2 cellular contexts compared by ENCODE assay signal in genomic region chr7:50594734-50595537, GRCh38.
TF ChIP-seq lines count a peak whose summit lies in the region.

No MANE protein-coding gene starts in this region.

TF ChIP-seq in HepG2, 621 proteins besides CTCF, POLR2A, EP300 and RAD21 (continues in another document):
- TF ChIP-seq, protein P1, sequence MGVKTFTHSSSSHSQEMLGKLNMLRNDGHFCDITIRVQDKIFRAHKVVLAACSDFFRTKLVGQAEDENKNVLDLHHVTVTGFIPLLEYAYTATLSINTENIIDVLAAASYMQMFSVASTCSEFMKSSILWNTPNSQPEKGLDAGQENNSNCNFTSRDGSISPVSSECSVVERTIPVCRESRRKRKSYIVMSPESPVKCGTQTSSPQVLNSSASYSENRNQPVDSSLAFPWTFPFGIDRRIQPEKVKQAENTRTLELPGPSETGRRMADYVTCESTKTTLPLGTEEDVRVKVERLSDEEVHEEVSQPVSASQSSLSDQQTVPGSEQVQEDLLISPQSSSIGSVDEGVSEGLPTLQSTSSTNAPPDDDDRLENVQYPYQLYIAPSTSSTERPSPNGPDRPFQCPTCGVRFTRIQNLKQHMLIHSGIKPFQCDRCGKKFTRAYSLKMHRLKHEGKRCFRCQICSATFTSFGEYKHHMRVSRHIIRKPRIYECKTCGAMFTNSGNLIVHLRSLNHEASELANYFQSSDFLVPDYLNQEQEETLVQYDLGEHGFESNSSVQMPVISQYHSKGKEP (CRISPR knock-in tag; IDR thresholded peaks at IDR 0.05): no peak
- no peak for TF ChIP-seq ZSCAN30 (CRISPR knock-in tag; IDR thresholded peaks at IDR 0.05)
- TF ChIP-seq, protein P2, sequence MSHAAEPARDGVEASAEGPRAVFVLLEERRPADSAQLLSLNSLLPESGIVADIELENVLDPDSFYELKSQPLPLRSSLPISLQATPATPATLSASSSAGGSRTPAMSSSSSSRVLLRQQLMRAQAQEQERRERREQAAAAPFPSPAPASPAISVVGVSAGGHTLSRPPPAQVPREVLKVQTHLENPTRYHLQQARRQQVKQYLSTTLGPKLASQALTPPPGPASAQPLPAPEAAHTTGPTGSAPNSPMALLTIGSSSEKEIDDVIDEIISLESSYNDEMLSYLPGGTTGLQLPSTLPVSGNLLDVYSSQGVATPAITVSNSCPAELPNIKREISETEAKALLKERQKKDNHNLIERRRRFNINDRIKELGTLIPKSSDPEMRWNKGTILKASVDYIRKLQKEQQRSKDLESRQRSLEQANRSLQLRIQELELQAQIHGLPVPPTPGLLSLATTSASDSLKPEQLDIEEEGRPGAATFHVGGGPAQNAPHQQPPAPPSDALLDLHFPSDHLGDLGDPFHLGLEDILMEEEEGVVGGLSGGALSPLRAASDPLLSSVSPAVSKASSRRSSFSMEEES (CRISPR knock-in tag; IDR thresholded peaks at IDR 0.05): peak; percentile 48; the same call in 1 of the 2 replicates
- no peak for TF ChIP-seq CBX1 (IDR thresholded peaks at IDR 0.05; ENCODE audit: low read depth)
- TF ChIP-seq MED1 (CRISPR knock-in tag; IDR thresholded peaks at IDR 0.05): peak; percentile 72
- 0 out of 2 replicates have a peak, but pooled peaks have one; percentile 21 for TF ChIP-seq TFDP2 (CRISPR knock-in tag; IDR thresholded peaks at IDR 0.05)
- TF ChIP-seq, protein P3, sequence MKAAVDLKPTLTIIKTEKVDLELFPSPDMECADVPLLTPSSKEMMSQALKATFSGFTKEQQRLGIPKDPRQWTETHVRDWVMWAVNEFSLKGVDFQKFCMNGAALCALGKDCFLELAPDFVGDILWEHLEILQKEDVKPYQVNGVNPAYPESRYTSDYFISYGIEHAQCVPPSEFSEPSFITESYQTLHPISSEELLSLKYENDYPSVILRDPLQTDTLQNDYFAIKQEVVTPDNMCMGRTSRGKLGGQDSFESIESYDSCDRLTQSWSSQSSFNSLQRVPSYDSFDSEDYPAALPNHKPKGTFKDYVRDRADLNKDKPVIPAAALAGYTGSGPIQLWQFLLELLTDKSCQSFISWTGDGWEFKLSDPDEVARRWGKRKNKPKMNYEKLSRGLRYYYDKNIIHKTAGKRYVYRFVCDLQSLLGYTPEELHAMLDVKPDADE (CRISPR knock-in tag; IDR thresholded peaks at IDR 0.05): no peak
- peak; percentile 49 for TF ChIP-seq RXRB (CRISPR knock-in tag; IDR thresholded peaks at IDR 0.05; ENCODE audit: borderline replicate concordance)
- no peak for TF ChIP-seq ZNF160 (CRISPR knock-in tag; IDR thresholded peaks at IDR 0.05)
- no peak; the same call in 1 of the 2 replicates for TF ChIP-seq ARID4A (CRISPR knock-in tag; IDR thresholded peaks at IDR 0.05; ENCODE audit: borderline replicate concordance)
- TF ChIP-seq, protein P4, sequence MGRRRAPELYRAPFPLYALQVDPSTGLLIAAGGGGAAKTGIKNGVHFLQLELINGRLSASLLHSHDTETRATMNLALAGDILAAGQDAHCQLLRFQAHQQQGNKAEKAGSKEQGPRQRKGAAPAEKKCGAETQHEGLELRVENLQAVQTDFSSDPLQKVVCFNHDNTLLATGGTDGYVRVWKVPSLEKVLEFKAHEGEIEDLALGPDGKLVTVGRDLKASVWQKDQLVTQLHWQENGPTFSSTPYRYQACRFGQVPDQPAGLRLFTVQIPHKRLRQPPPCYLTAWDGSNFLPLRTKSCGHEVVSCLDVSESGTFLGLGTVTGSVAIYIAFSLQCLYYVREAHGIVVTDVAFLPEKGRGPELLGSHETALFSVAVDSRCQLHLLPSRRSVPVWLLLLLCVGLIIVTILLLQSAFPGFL (CRISPR knock-in tag; IDR thresholded peaks at IDR 0.05): no peak

TF ChIP-seq in SK-N-SH, 30 proteins besides CTCF, POLR2A, EP300 and RAD21:
- TF ChIP-seq JUND (IDR thresholded peaks at IDR 0.05): no peak
- no peak for TF ChIP-seq RFX5 (IDR thresholded peaks at IDR 0.05; ENCODE audit: low read length)
